Comparison of ENCODE assay signal across 32 cellular contexts in the genomic region with DNA sequence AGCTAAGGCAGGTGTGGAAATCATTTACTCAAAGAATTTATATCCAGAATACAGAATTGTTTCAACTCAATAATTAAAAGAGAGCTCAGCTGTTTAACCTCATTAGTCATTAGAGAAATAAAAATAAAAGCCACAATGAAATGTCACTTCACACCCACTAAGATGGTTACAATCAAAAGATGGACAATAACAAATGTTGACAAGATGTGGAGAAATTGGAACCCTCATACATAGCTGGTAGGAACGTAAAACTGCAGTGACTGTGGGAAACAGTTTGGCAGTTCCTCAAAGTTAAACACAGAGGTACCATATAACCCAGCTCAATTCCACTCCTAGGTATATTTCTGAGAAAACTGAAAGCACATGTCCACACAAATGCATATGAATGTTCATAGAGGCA.
"Had no signal": no experiment of that assay in that cellular context is flagged by ENCODE, and none has a peak within 500 bp of the region (broad histone marks: within the 10 kb centered on the region; RNA-seq: fewer than 3 reads in every experiment).

No MANE protein-coding gene starts in this region.

- H3K4me1 ChIP-seq: body of pancreas, SJCRH30 had no signal

- H3K27me3 Mint-ChIP-seq: activated CD4-positive, alpha-beta T cell treated with anti-CD3 and anti-CD28 coated beads for 36 hours; activated CD4-positive, alpha-beta T cell treated with anti-CD3 and anti-CD28 coated beads, Interleukin-2, amount 10 ng/mL, durations not matched to agents 7 days and 5 days; activated naive CD4-positive, alpha-beta T cell treated with anti-CD3 and anti-CD28 coated beads, Interleukin-2, amount 50 U/mL, for 24 hours; activated naive CD8-positive, alpha-beta T cell treated with anti-CD3 and anti-CD28 coated beads, Interleukin-2, amount 10 ng/mL, durations not matched to agents 7 days and 5 days; activated T-cell treated with anti-CD3 and anti-CD28 coated beads, Interleukin-2, amount 50 U/mL, for 24 hours had no signal

- H3K27ac Mint-ChIP-seq: activated CD4-positive, alpha-beta T cell treated with anti-CD3 and anti-CD28 coated beads for 36 hours; activated CD4-positive, alpha-beta T cell treated with anti-CD3 and anti-CD28 coated beads, Interleukin-2, amount 10 ng/mL, durations not matched to agents 7 days and 5 days; activated CD8-positive, alpha-beta T cell treated with anti-CD3 and anti-CD28 coated beads, Interleukin-2, amount 10 ng/mL, durations not matched to agents 7 days and 5 days; activated naive CD4-positive, alpha-beta T cell treated with anti-CD3 and anti-CD28 coated beads, Interleukin-2, amount 50 U/mL, for 24 hours; activated naive CD8-positive, alpha-beta T cell treated with anti-CD3 and anti-CD28 coated beads, Interleukin-2, amount 10 ng/mL, durations not matched to agents 7 days and 5 days; activated T-cell treated with anti-CD3 and anti-CD28 coated beads, Interleukin-2, amount 50 U/mL, for 24 hours; activated T-helper 2 cell treated with anti-CD3 and anti-CD28 coated beads, Interferon-gamma antibody, Interleukin-2, Interleukin-4, amounts not matched to agents 10 μg/mL and 5 μg/mL and 100 μg/mL, durations not matched to agents 14 hours and 24 hours and 36 hours; WTC11 had no signal

- H3K27ac ChIP-seq: ascending aorta, body of pancreas, SJCRH30, SK-N-MC had no signal

- H3K4me3 Mint-ChIP-seq: activated CD4-positive, alpha-beta T cell treated with anti-CD3 and anti-CD28 coated beads for 36 hours; activated CD4-positive, alpha-beta T cell treated with anti-CD3 and anti-CD28 coated beads, Interleukin-2, amount 10 ng/mL, durations not matched to agents 7 days and 5 days; activated CD8-positive, alpha-beta T cell treated with anti-CD3 and anti-CD28 coated beads, Interleukin-2, amount 10 ng/mL, durations not matched to agents 7 days and 5 days; activated naive CD4-positive, alpha-beta T cell treated with anti-CD3 and anti-CD28 coated beads, Interleukin-2, amount 50 U/mL, for 24 hours; activated naive CD8-positive, alpha-beta T cell treated with anti-CD3 and anti-CD28 coated beads, Interleukin-2, amount 10 ng/mL, durations not matched to agents 7 days and 5 days; activated T-cell treated with anti-CD3 and anti-CD28 coated beads, Interleukin-2, amount 50 U/mL, for 24 hours; WTC11 had no signal

- H3K9me3 ChIP-seq: body of pancreas had no signal

- H3K4me1 Mint-ChIP-seq: activated CD4-positive, alpha-beta T cell treated with anti-CD3 and anti-CD28 coated beads for 36 hours; activated CD4-positive, alpha-beta T cell treated with anti-CD3 and anti-CD28 coated beads, Interleukin-2, amount 10 ng/mL, durations not matched to agents 7 days and 5 days; activated naive CD4-positive, alpha-beta T cell treated with anti-CD3 and anti-CD28 coated beads, Interleukin-2, amount 50 U/mL, for 24 hours; activated naive CD8-positive, alpha-beta T cell treated with anti-CD3 and anti-CD28 coated beads, Interleukin-2, amount 10 ng/mL, durations not matched to agents 7 days and 5 days; WTC11 had no signal

- DNase-seq: activated CD4-positive, alpha-beta T cell treated with anti-CD3 and anti-CD28 coated beads for 36 hours; activated CD4-positive, alpha-beta T cell treated with anti-CD3 and anti-CD28 coated beads, Interleukin-2, amount 10 ng/mL, durations not matched to agents 7 days and 5 days; activated CD4-positive, alpha-beta T cell treated with anti-CD3 and anti-CD28 coated beads, Interleukin-2, amount 50 U/mL, for 48 hours; activated CD8-positive, alpha-beta T cell treated with anti-CD3 and anti-CD28 coated beads, Interleukin-2, amount 10 ng/mL, durations not matched to agents 7 days and 5 days; activated gamma-delta T cell; activated naive CD4-positive, alpha-beta T cell treated with Interleukin-2 at 50 U/mL for 16 hours; activated naive CD8-positive, alpha-beta T cell treated with anti-CD3 and anti-CD28 coated beads, Interleukin-2, amount 10 ng/mL, durations not matched to agents 7 days and 5 days; activated T-cell treated with anti-CD3 and anti-CD28 coated beads, Interleukin-2, amount 50 U/mL, for 24 hours; amygdala; body of pancreas; caudate nucleus; cerebellar nuclear complex; Kasumi-1; MM.1S; MV-4-11; NCI-H1092; NCI-H1436 treated with DMSO at 0.1 percent for 48 hours; NCI-H1694 treated with DMSO at 0.1 percent for 48 hours; NCI-H2029; NCI-H345; NCI-H524 treated with DMSO at 0.1 percent for 48 hours; NK-92 treated with Interleukin-12 subunit alpha and Interleukin-12 subunit beta, amount 100 ng/mL, for 24 hours; SHP77; SJCRH30 had no signal

- ATAC-seq: activated CD4-positive, alpha-beta T cell treated with anti-CD3 and anti-CD28 coated beads for 36 hours; activated CD4-positive, CD25-positive, alpha-beta regulatory T cell treated with anti-CD3 and anti-CD28 coated beads, Interleukin-2, amount 50 U/mL, for 24 hours; activated CD8-positive, alpha-beta T cell treated with anti-CD3 and anti-CD28 coated beads, Interleukin-2, amount 10 ng/mL, durations not matched to agents 7 days and 5 days; body of pancreas; WTC11 had no signal

- H3K27me3 ChIP-seq: ascending aorta, body of pancreas, SJCRH30 had no signal

- H3K4me3 ChIP-seq: ascending aorta, body of pancreas, SJCRH30, SK-N-MC had no signal

- FAIRE-seq: bronchial epithelial cell, TTC549 had no signal
